3 cellular contexts compared by ENCODE assay signal in genomic region chr19:42331333-42331732, GRCh38. TPM values are rescaled to one million over a fixed set of nuclear protein-coding genes. Genes with fewer than 3 reads are reported as not detected.
"Had no signal": no experiment of that assay in that cellular context is flagged by ENCODE, and none has a peak within 500 bp of the region (broad histone marks: within the 10 kb centered on the region; RNA-seq: fewer than 3 reads in every experiment).

No MANE protein-coding gene starts in this region.

RNA-seq across cellular contexts. Expression of gene TMEM145, which starts 18.2 kb away (rescaled TPM):
- total RNA-seq: LHCN-M2, M059J, MCF 10A had no signal

RNA-seq across cellular contexts. Expression of gene CNFN, which starts 58.8 kb away (rescaled TPM):
- total RNA-seq: LHCN-M2 had no signal
